ENCODE assay signal across 8 cellular contexts in the genomic region with DNA sequence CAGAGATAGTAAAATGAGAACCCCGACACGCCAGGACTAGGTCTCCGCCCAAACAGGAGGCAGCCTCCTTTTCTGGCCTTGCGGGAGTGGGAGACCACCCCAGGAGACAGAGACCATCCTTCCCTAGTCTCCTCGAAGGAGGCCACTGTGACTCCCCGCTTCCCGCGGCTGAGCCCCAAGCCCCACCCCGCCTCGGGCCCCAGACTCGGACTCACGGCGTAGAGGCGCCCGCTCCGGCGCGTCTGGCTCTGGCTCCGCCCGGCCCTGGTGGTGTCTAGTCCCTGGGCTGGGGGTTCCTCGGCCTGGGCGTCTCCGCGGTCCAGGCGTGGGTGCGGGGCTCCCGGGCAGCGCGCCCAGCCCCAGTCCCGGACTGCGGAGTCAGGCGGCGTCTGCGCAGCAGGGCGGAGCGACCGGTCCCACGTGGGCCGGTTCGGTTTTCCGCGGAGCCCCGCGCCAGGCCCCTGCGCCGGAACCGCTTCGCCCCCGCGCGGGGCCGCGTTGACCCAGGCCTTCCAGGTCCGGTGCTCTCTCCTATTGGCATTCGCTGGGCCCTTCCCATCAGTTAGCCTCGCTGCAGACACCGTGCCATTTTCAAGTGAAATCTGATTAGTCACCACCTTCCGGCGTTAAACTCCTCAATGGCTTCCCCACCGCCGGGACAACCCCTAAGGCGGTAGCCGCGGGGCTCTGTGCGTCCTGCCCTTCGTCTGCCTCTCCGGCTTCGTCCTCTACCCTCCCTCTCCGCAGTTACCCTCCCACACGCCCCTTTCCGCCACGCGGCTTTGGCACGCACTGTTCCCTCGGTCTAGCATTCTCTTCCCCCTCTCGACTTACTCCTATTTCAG. TPM values are rescaled to one million over a fixed set of nuclear protein-coding genes. Genes with fewer than 3 reads are reported as not detected.
DNase-seq lines count a peak whose midpoint lies in the region; TF ChIP-seq lines count a peak whose summit lies in the region.

Gene C1orf216 (minus strand): TSS at position 393 of the 845 bp plus-strand sequence. CDS start 2,563 bp downstream, outside the sequence.

- H3K27ac Mint-ChIP-seq in activated naive CD4-positive, alpha-beta T cell treated with anti-CD3 and anti-CD28 coated beads, Interleukin-2, amount 50 U/mL, for 24 hours = peak within 1 kb of the TSS; percentile 95
- H3K27ac Mint-ChIP-seq in osteocyte (ENCODE audit: unreplicated experiment) = peak within 1 kb of the TSS; percentile 89

- H3K36me3 ChIP-seq in testis (ENCODE audit: low read depth, missing control alignments) = no peaks in the 10 kb centered on the region

- peaks cover 35% of the 10 kb centered on the region for H3K4me1 Mint-ChIP-seq in activated naive CD4-positive, alpha-beta T cell treated with anti-CD3 and anti-CD28 coated beads, Interleukin-2, amount 50 U/mL, for 24 hours
- peaks cover 30% of the 10 kb centered on the region for H3K4me1 Mint-ChIP-seq in osteocyte (ENCODE audit: unreplicated experiment)

- no peaks in the 10 kb centered on the region for H3K27me3 ChIP-seq in testis

- intact Hi-C loops in testis (cut with DNase I; ENCODE audit: low total_unique reads) = no loop called here

- TF ChIP-seq POLR2A in GM18951 (IDR thresholded peaks at IDR 0.05; ENCODE audit: extremely low read depth, insufficient read depth, insufficient read length) = peak; percentile 72
- TF ChIP-seq POLR2A in testis (IDR thresholded peaks at IDR 0.05) = no peak

- H3K4me3 ChIP-seq in testis = peak within 1 kb of the TSS; percentile 77 to 82

- WGBS in testis, 2 donors = 0 to 1% methylated on average over 24 to 71 of the region's 76 CpGs

- in situ Hi-C loops in GM18951 (cut with MboI; ENCODE audit: low sequenced_read_pairs, unreplicated experiment) = loop anchor here (10.0 kb wide), 1 partner anchor 154 kb away; no protein-coding TSS in a partner anchor

- H3K36me3 Mint-ChIP-seq in activated naive CD4-positive, alpha-beta T cell treated with anti-CD3 and anti-CD28 coated beads, Interleukin-2, amount 50 U/mL, for 24 hours = peaks cover 4% of the 10 kb centered on the region
- peaks cover 10% of the 10 kb centered on the region for H3K36me3 Mint-ChIP-seq in osteocyte (ENCODE audit: unreplicated experiment)

- no peaks in the 10 kb centered on the region for H3K9me3 Mint-ChIP-seq in activated naive CD4-positive, alpha-beta T cell treated with anti-CD3 and anti-CD28 coated beads, Interleukin-2, amount 50 U/mL, for 24 hours
- H3K9me3 Mint-ChIP-seq in osteocyte (ENCODE audit: unreplicated experiment) = no peaks in the 10 kb centered on the region

- H3K4me3 Mint-ChIP-seq in activated naive CD4-positive, alpha-beta T cell treated with anti-CD3 and anti-CD28 coated beads, Interleukin-2, amount 50 U/mL, for 24 hours = peak within 1 kb of the TSS; percentile 86
- peak within 1 kb of the TSS; percentile 85 for H3K4me3 Mint-ChIP-seq in osteocyte (ENCODE audit: unreplicated experiment)

- no peak for TF ChIP-seq CTCF in osteocyte (IDR thresholded peaks at IDR 0.05)
- no peak for TF ChIP-seq CTCF in testis (IDR thresholded peaks at IDR 0.05)

- peak within 1 kb of the TSS; percentile 78 to 85 for H3K27ac ChIP-seq in testis

- peak; percentile 92 for DNase-seq in AG08396 (ENCODE audit: low spot score)
- DNase-seq in HS-27A (ENCODE audit: low read depth) = peak; percentile 60
- DNase-seq in SKM-1 treated with dmso at 0.1 percent for 144 hours (lab: John Stamatoyannopoulos, UW; ENCODE audit: unreplicated experiment) = peak; percentile 47
- no peak for DNase-seq in glomerular endothelial cell (ENCODE audit: extremely low read depth, low read depth, low spot score)
- DNase-seq in osteocyte (ENCODE audit: extremely low spot score, unreplicated experiment) = peak; percentile 89
- DNase-seq in testis = peak; percentile 70

- H3K9me3 ChIP-seq in testis = no peaks in the 10 kb centered on the region

- H3K27me3 Mint-ChIP-seq in activated naive CD4-positive, alpha-beta T cell treated with anti-CD3 and anti-CD28 coated beads, Interleukin-2, amount 50 U/mL, for 24 hours = no peaks in the 10 kb centered on the region
- no peaks in the 10 kb centered on the region for H3K27me3 Mint-ChIP-seq in osteocyte (ENCODE audit: unreplicated experiment)

- H3K4me1 ChIP-seq in testis = peaks cover 4% of the 10 kb centered on the region

RNA-seq across cellular contexts. Expression of gene C1orf216, which starts in this region (rescaled TPM):
- total RNA-seq in glomerular endothelial cell (21.1 and 24.5 TPM in 2 replicates), osteocyte (18.8 TPM in 2 replicates), testis (10 to 100 TPM; 17.7 to 19.8 TPM)
- 20.5 TPM for polyA plus RNA-seq in testis (ENCODE audit: insufficient read depth, low read depth, low replicate concordance)
